Comparison of ENCODE assay signal across 17 cellular contexts in genomic region chrX:74467656-74468055, GRCh38. TPM values are rescaled to one million over a fixed set of nuclear protein-coding genes. Genes with fewer than 3 reads are reported as not detected.
DNase-seq lines count a peak whose midpoint lies in the region; ATAC-seq and TF ChIP-seq lines count a peak whose summit lies in the region.
"Had no signal": no experiment of that assay in that cellular context is flagged by ENCODE, and none has a peak within 500 bp of the region (broad histone marks: within the 10 kb centered on the region; RNA-seq: fewer than 3 reads in every experiment).

No MANE protein-coding gene starts in this region.

- no peaks in the 10 kb centered on the region; the same call in 1 of the 2 replicates for H3K27me3 Mint-ChIP-seq in HFFc6 (ENCODE audit: insufficient read depth)
- H3K27me3 Mint-ChIP-seq: B cell; CD4-positive, alpha-beta T cell had no signal

- peaks cover 17% of the 10 kb centered on the region for H3K4me1 Mint-ChIP-seq in HFFc6 (ENCODE audit: low read depth)
- H3K4me1 Mint-ChIP-seq: B cell had no signal

- TF ChIP-seq CTCF in HFFc6 (IDR thresholded peaks at IDR 0.05) (no peak), epithelial cell of esophagus (IDR thresholded peaks at IDR 0.05; ENCODE audit: insufficient read depth, low read depth, low read length, missing control alignments) (no peak)

- no peak for ATAC-seq in left lobe of liver
- ATAC-seq: GM12878, HCT116, HepG2 had no signal

- DNase-seq in HFFc6 (no peak), NCI-H226 (peak; percentile 77), epithelial cell of esophagus (ENCODE audit: low read depth) (peak; percentile 30), renal cortical epithelial cell (ENCODE audit: low read depth) (peak; percentile 13), NCI-H748 (lab: John Stamatoyannopoulos, UW; ENCODE audit: unreplicated experiment) (no peak), left lobe of liver (ENCODE audit: low spot score) (no peak)
- no peak for DNase-seq in activated CD4-positive, alpha-beta T cell treated with anti-CD3 and anti-CD28 coated beads, Interleukin-2, amount 50 U/mL, for 4 hours
- DNase-seq: 8988T; ACHN; C1 segment of cervical spinal cord; CD4-positive, alpha-beta T cell; DMS79; GM23248 had no signal

- no peaks in the 10 kb centered on the region; the same call in 1 of the 2 replicates for H3K36me3 Mint-ChIP-seq in HFFc6 (ENCODE audit: low read depth)

- H3K27ac Mint-ChIP-seq in HFFc6, result peak overlapping the region; percentile 9; the same call in 1 of the 2 replicates
- H3K27ac Mint-ChIP-seq: B cell; CD4-positive, alpha-beta T cell had no signal

- H3K9me3 Mint-ChIP-seq in HFFc6, result no peaks in the 10 kb centered on the region

- no peak overlapping the region for H3K4me3 ChIP-seq in epithelial cell of esophagus (ENCODE audit: low read length)
- H3K4me3 ChIP-seq: GM12878, GM23248 had no signal

- no peak overlapping the region for H3K4me3 Mint-ChIP-seq in HFFc6
- H3K4me3 Mint-ChIP-seq: B cell; CD4-positive, alpha-beta T cell had no signal

RNA-seq across cellular contexts. Expression of gene SLC16A2, which starts 46.4 kb away (rescaled TPM):
- 10 to 100 TPM; 40.4 to 68.5 (median 48.1) TPM for total RNA-seq in HFFc6 (2021; fragmentation: NEBNext Ultra II Directional; extraction: Animal tissue kit (Norgen Biotek cat#: 25700))
- total RNA-seq in renal cortical epithelial cell (5.9 and 19.5 TPM in 2 replicates), left lobe of liver (65.6 TPM)
- total RNA-seq: B cell had no signal

Comparison
In these comparisons a context has a peak if more than half of its experiments do, and no peak if none do; other contexts are left out.
1. DNase-seq: peak in NCI-H226 (single experiment), epithelial cell of esophagus (single experiment) and renal cortical epithelial cell (single experiment); none in HFFc6 (single experiment), NCI-H748 (single experiment), activated CD4-positive, alpha-beta T cell treated with anti-CD3 and anti-CD28 coated beads, Interleukin-2, amount 50 U/mL, for 4 hours (0 of 2) and left lobe of liver (single experiment).